ENCODE assay signal across 24 cellular contexts in genomic region chr18:78431606-78432005, GRCh38.
"Had no signal": no experiment of that assay in that cellular context is flagged by ENCODE, and none has a peak within 500 bp of the region (broad histone marks: within the 10 kb centered on the region; RNA-seq: fewer than 3 reads in every experiment).

No MANE protein-coding gene starts in this region.

- H3K36me3 ChIP-seq: cardiac muscle cell, prostate gland, right atrium auricular region, tibial artery, vagina had no signal

- H3K9me3 ChIP-seq: prostate gland, right atrium auricular region, vagina had no signal

- H3K27ac ChIP-seq: cardiac muscle cell, epithelial cell of prostate, prostate gland, right atrium auricular region, tibial artery, vagina had no signal

- DNase-seq: activated CD4-positive, alpha-beta T cell treated with anti-CD3 and anti-CD28 coated beads for 48 hours; activated CD4-positive, CD25-positive, alpha-beta regulatory T cell; activated CD8-positive, alpha-beta T cell treated with anti-CD3 and anti-CD28 coated beads for 36 hours; activated naive CD4-positive, alpha-beta T cell treated with Interleukin-2 at 50 U/mL for 16 hours; activated naive CD8-positive, alpha-beta T cell treated with anti-CD3 and anti-CD28 coated beads, Interleukin-2, amount 10 ng/mL, durations not matched to agents 7 days and 5 days; activated T-cell treated with anti-CD3 and anti-CD28 coated beads, Interleukin-2, amount 50 U/mL, for 1 hour; amygdala; foreskin melanocyte; glutamatergic neuron; hippocampal formation; kidney; midbrain; nephron progenitor cell; stimulated activated CD4-positive, alpha-beta T cell treated with anti-CD3 and anti-CD28 coated beads, Interleukin-2, amount 100 ng/mL, for 24 hours; stimulated activated naive CD4-positive, alpha-beta T cell treated with Interleukin-2 at 50 U/mL for 16 hours; tibial artery had no signal

- H3K27me3 ChIP-seq: cardiac muscle cell, right atrium auricular region, vagina had no signal

- H3K4me1 ChIP-seq: prostate gland, right atrium auricular region, tibial artery, vagina had no signal

- ATAC-seq: activated CD8-positive, alpha-beta T cell treated with anti-CD3 and anti-CD28 coated beads for 36 hours; activated T-helper 17 cell treated with anti-CD3 and anti-CD28 coated beads, Interleukin-2, amount 50 U/mL, for 72 hours; left lobe of liver had no signal

- H3K4me3 ChIP-seq: cardiac muscle cell, lung, prostate gland, right atrium auricular region, tibial artery, vagina had no signal
